Comparison of ENCODE assay signal across 8 cellular contexts in genomic region chr11:820655-821512, GRCh38. TPM values are rescaled to one million over a fixed set of nuclear protein-coding genes. Genes with fewer than 3 reads are reported as not detected.
DNase-seq lines count a peak whose midpoint lies in the region; ATAC-seq and TF ChIP-seq lines count a peak whose summit lies in the region.

No MANE protein-coding gene starts in this region.

- H3K36me3 ChIP-seq in GM23248 (ENCODE audit: low read depth) (peaks cover 3% of the 10 kb centered on the region; the same call in 1 of the 2 replicates), neuron (ENCODE audit: insufficient read depth, low read length) (peaks cover 20% of the 10 kb centered on the region)

- WGBS in GM23248 (ENCODE audit: low coverage in 1 of 2, low lambda C conversion rate in 2 of 2, missing lambda C conversion rate in 2 of 2), 2 experiments, result 40 to 53% methylated on average over 11 of the region's 11 CpGs

- CTCF ChIA-PET in HEK293T (lab: Yijun Ruan, JAX), result no interaction called here

- H3K79me2 ChIP-seq in GM23248 (ENCODE audit: insufficient read depth), result peaks cover 38% of the 10 kb centered on the region

- H2AFZ ChIP-seq in GM23248 (no peak overlapping the region), neuron (ENCODE audit: low read depth, low read length) (no peak overlapping the region)

- peak overlapping the region; percentile 77 for H3K27ac ChIP-seq in GM23248

- H3K9ac ChIP-seq in GM23248, result peak overlapping the region; percentile 92

- H3F3A ChIP-seq in GM23248 (ENCODE audit: insufficient read depth), result peaks cover 3% of the 10 kb centered on the region; the same call in 1 of the 2 replicates

- ATAC-seq in SK-N-SH treated with all-trans-retinoic acid at 6 μM for 48 hours, result peak; percentile 46
- ATAC-seq in activated CD4-positive, CD25-positive, alpha-beta regulatory T cell treated with anti-CD3 and anti-CD28 coated beads, Interleukin-2, amount 50 U/mL, for 24 hours, result no peak

- H3K9me3 ChIP-seq in GM23248 (ENCODE audit: low read depth) (no peaks in the 10 kb centered on the region), neuron (ENCODE audit: low read length) (no peaks in the 10 kb centered on the region)

- POLR2A ChIA-PET in HEK293T (lab: Yijun Ruan, JAX), result interaction anchor here (1.2 to 5.3 kb wide), 3 partner anchors 12 to 22 kb away, joined by 3 to 40 read pairs (median 39); partner anchors contain the start of genes CD151, POLR2L, RPLP2 and TSPAN4

- in situ Hi-C loops in GM23248 (cut with MboI), result no loop called here

- H3K4me3 ChIP-seq in GM23248 (peak overlapping the region; percentile 79), neuron (ENCODE audit: low read length) (peak overlapping the region; percentile 95)

- H4K20me1 ChIP-seq in GM23248 (ENCODE audit: insufficient read depth), result no peaks in the 10 kb centered on the region

- DNase-seq in GM23248 (peak; percentile 89), fibroblast of gingiva (ENCODE audit: low read depth) (peak; percentile 89), COLO829 (ENCODE audit: low spot score) (no peak), HEK293T (ENCODE audit: extremely low spot score) (no peak)
- DNase-seq in activated CD4-positive, CD25-positive, alpha-beta regulatory T cell treated with anti-CD3 and anti-CD28 coated beads, Interleukin-2, amount 50 U/mL, for 72 hours, result no peak

- peaks cover 18% of the 10 kb centered on the region for H3K4me1 ChIP-seq in GM23248 (ENCODE audit: insufficient read depth)
- H3K4me1 ChIP-seq in neuron (ENCODE audit: insufficient read depth, low read length), result peaks cover 18% of the 10 kb centered on the region

- H3K27me3 ChIP-seq in GM23248 (replicated peaks; ENCODE audit: insufficient read depth), result no peaks in the 10 kb centered on the region
- H3K27me3 ChIP-seq in neuron (ENCODE audit: insufficient read depth, low read length), result no peaks in the 10 kb centered on the region

- peak overlapping the region; percentile 88 for H3K4me2 ChIP-seq in GM23248 (ENCODE audit: unreplicated experiment)

- H3K9me2 ChIP-seq in GM23248 (ENCODE audit: insufficient read depth), result no peaks in the 10 kb centered on the region

TF ChIP-seq in SK-N-SH treated with all-trans-retinoic acid at 6 μM for 48 hours, 23 proteins besides CTCF, POLR2A, EP300 and RAD21:
- TF ChIP-seq ZNF565 (CRISPR knock-in tag; conservative IDR thresholded peaks at IDR 0.05; ENCODE audit: low read depth) (no peak), CSRNP3 (CRISPR knock-in tag; IDR thresholded peaks at IDR 0.05) (no peak), CREB5 (CRISPR knock-in tag; IDR thresholded peaks at IDR 0.05; ENCODE audit: low read depth) (no peak), PPARA (CRISPR knock-in tag; IDR thresholded peaks at IDR 0.05; ENCODE audit: borderline replicate concordance) (no peak), TCF4 (CRISPR knock-in tag; IDR thresholded peaks at IDR 0.05; ENCODE audit: borderline replicate concordance) (no peak), CSDC2 (CRISPR knock-in tag; IDR thresholded peaks at IDR 0.05) (no peak), GLIS3 (CRISPR knock-in tag; IDR thresholded peaks at IDR 0.05) (no peak)

TF ChIP-seq in HEK293T, 16 proteins besides CTCF, POLR2A, EP300 and RAD21:
- TF ChIP-seq TARDBP (IDR thresholded peaks at IDR 0.05) (no peak), CTBP1 (IDR thresholded peaks at IDR 0.05; ENCODE audit: borderline replicate concordance) (no peak), SP1 (IDR thresholded peaks at IDR 0.05) (no peak), FOXA1 (IDR thresholded peaks at IDR 0.05) (no peak), ELF4 (IDR thresholded peaks at IDR 0.05) (no peak), HDGF (IDR thresholded peaks at IDR 0.05; ENCODE audit: borderline replicate concordance) (no peak), L3MBTL2 (conservative IDR thresholded peaks at IDR 0.05) (no peak), FOXM1 (IDR thresholded peaks at IDR 0.05; ENCODE audit: borderline replicate concordance) (no peak), PKNOX1 (IDR thresholded peaks at IDR 0.05) (no peak), ZNF384 (IDR thresholded peaks at IDR 0.05) (no peak), FOXK2 (IDR thresholded peaks at IDR 0.05) (no peak), NFRKB (IDR thresholded peaks at IDR 0.05) (no peak), LEF1 (IDR thresholded peaks at IDR 0.05; ENCODE audit: borderline replicate concordance) (no peak), BHLHE40 (IDR thresholded peaks at IDR 0.05; ENCODE audit: borderline replicate concordance) (no peak), ARNT (IDR thresholded peaks at IDR 0.05) (no peak), SUZ12 (IDR thresholded peaks at IDR 0.05) (no peak)

RNA-seq across cellular contexts. Expression of gene PNPLA2, which starts 2.2 kb away (rescaled TPM):
- total RNA-seq in GM23248 (2014; rRNA removed; shearing (Covaris generic)), result 35.2 and 38.7 TPM in 2 replicates
- 87.6 and 98.1 TPM in 2 replicates for polyA plus RNA-seq in GM23248 (2016; fragmentation: Nextera tagmentation; extraction: Ambion mirVana)

RNA-seq across cellular contexts. Expression of gene CRACR2B, which starts 6.8 kb away (rescaled TPM):
- total RNA-seq in GM23248 (2014; rRNA removed; shearing (Covaris generic)), result 0.38 and 2.3 TPM in 2 replicates
- 1.2 and 2.0 TPM in 2 replicates for polyA plus RNA-seq in GM23248 (2016; fragmentation: Nextera tagmentation; extraction: Ambion mirVana)

RNA-seq across cellular contexts. Expression of gene RPLP2, which starts 11.1 kb away (rescaled TPM):
- 162 and 263 TPM in 2 replicates for total RNA-seq in GM23248 (2014; rRNA removed; shearing (Covaris generic))
- polyA plus RNA-seq in GM23248 (2016; fragmentation: Nextera tagmentation; extraction: Ambion mirVana), result 726 and 744 TPM in 2 replicates

RNA-seq across cellular contexts. Expression of gene CD151, which starts 11.9 kb away (rescaled TPM):
- 1,651 and 1,751 TPM in 2 replicates for total RNA-seq in GM23248 (2014; rRNA removed; shearing (Covaris generic))
- polyA plus RNA-seq in GM23248 (2016; fragmentation: Nextera tagmentation; extraction: Ambion mirVana), result 796 and 807 TPM in 2 replicates

RNA-seq across cellular contexts. Expression of gene PIDD1, which starts 15.9 kb away (rescaled TPM):
- total RNA-seq in GM23248 (2014; rRNA removed; shearing (Covaris generic)), result 4.2 and 6.4 TPM in 2 replicates
- 7.3 and 8.5 TPM in 2 replicates for polyA plus RNA-seq in GM23248 (2016; fragmentation: Nextera tagmentation; extraction: Ambion mirVana)

Comparison
In these comparisons a context has a peak if more than half of its experiments do, and no peak if none do; other contexts are left out.
1. DNase-seq: peak in GM23248 (single experiment) and fibroblast of gingiva (single experiment); none in activated CD4-positive, CD25-positive, alpha-beta regulatory T cell treated with anti-CD3 and anti-CD28 coated beads, Interleukin-2, amount 50 U/mL, for 72 hours (single experiment), COLO829 (single experiment) and HEK293T (single experiment).